In the genomic region with DNA sequence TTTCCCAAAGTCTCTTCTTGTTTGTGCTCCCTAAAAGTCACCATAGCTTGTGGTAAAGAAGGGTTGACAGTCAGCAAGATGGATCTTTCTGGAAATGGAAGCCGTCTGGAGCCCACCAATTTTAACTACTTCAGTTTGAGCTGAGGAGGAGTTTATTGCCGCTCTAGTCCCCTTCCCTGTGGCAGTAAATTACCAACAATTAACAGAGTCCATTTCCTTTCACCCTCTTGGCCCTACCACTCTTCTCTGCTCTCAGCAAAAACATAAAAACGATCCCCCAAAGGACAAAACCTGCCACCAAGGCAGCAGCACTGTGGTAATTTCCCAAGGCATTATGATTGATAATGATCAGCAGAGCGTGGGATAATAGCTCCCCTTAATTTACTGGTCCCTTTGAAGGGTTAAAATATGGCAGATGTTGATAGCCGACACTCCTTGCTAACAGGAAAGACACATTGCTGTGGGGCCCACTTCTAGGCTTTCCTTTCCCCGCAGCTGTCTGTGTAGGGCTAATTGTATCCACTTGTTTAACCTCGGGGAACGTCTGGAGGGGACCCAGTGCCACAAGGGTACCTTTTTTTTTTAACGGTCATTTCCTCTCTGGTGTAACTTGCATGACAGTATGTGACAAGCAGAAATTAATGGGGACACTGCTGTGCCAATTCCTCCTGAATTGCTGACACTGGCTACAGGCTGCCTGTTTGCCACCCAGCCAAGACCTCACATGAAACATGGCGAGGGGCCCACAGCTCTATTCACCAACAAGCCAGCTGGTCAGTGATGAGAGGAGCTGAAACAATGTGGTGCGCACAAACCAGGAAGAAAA, we compare ENCODE assay signal across 8 cellular contexts.
A peak's percentile ranks its signal among the peaks of the same experiment; 100 is the strongest.
DNase-seq lines count a peak whose midpoint lies in the region; ATAC-seq and TF ChIP-seq lines count a peak whose summit lies in the region.

No MANE protein-coding gene starts in this region.

- intact Hi-C loops in A673 (cut with micrococcal nuclease; ENCODE audit: unreplicated experiment): no loop called here
- intact Hi-C loops in left ventricle myocardium superior (cut with micrococcal nuclease): no loop called here
- intact Hi-C loops in sciatic nerve (cut with DNase I): no loop called here

- no peak overlapping the region for H3K4me3 ChIP-seq in A673 (ENCODE audit: low read depth, low read length, poor library complexity, severe bottlenecking)

- POLR2A ChIA-PET in A673 (lab: Charles Lee; ENCODE audit: low non-redundant PET): interaction anchor here (0.8 kb wide), 1 partner anchor 31 kb away, joined by 6 read pairs; no protein-coding TSS in a partner anchor
- POLR2A ChIA-PET in RWPE1 (lab: Yijun Ruan, JAX; ENCODE audit: low non-redundant PET): interaction anchor here (0.6 kb wide), 1 partner anchor 791 kb away, joined by 4 read pairs; no protein-coding TSS in a partner anchor

- no peaks in the 10 kb centered on the region for H3K9me3 ChIP-seq in A673 (ENCODE audit: low read depth, low read length, poor library complexity, severe bottlenecking)

- H3K27me3 ChIP-seq in A673 (replicated peaks; ENCODE audit: insufficient read depth, low read depth, low read length, poor library complexity): no peaks in the 10 kb centered on the region

- H3K4me1 ChIP-seq in A673 (ENCODE audit: insufficient read depth, low read length, poor library complexity, severe bottlenecking): peaks cover 7% of the 10 kb centered on the region

- no TSS peak for BruUV-seq in A673 (replicated peaks; lab: Mats Ljungman, UMichigan)

- TF ChIP-seq CTCF in A673 (conservative IDR thresholded peaks at IDR 0.05; ENCODE audit: low read depth, low read length) (no peak), RWPE1 (conservative IDR thresholded peaks at IDR 0.05; ENCODE audit: low read depth) (no peak)

- no peak overlapping the region for H3K27ac ChIP-seq in A673 (ENCODE audit: low read depth, low read length, poor library complexity, severe bottlenecking)
- H3K27ac ChIP-seq in RWPE1: peak overlapping the region; percentile 29; the same call in 1 of the 2 replicates

- no peaks in the 10 kb centered on the region for H3K36me3 ChIP-seq in A673 (ENCODE audit: insufficient read depth, low read length, poor library complexity, severe bottlenecking)

- DNase-seq in A673 (ENCODE audit: low spot score) (peak; percentile 37), RWPE1 (ENCODE audit: low spot score) (no peak), left ventricle myocardium superior (peak; percentile 47), cortex of kidney (lab: John Stamatoyannopoulos, UW) (no peak), CD1c-positive myeloid dendritic cell (ENCODE audit: extremely low spot score) (no peak), sciatic nerve (ENCODE audit: low spot score) (no peak)

- ATAC-seq in GM21381 (IDR thresholded peaks at IDR 0.05; ENCODE audit: unreplicated experiment) (peak; percentile 50), left ventricle myocardium superior (peak; percentile 73), GM21737 (IDR thresholded peaks at IDR 0.05; ENCODE audit: unreplicated experiment) (no peak), sciatic nerve (no peak)

- CTCF ChIA-PET in A673 (lab: Charles Lee) (no interaction called here), RWPE1 (lab: Yijun Ruan, JAX) (no interaction called here)

Comparison
In these comparisons a context has a peak if more than half of its experiments do, and no peak if none do; other contexts are left out.
1. DNase-seq: peak in A673 (single experiment) and left ventricle myocardium superior (single experiment); none in RWPE1 (single experiment), cortex of kidney (single experiment), CD1c-positive myeloid dendritic cell (single experiment) and sciatic nerve (single experiment).
2. ATAC-seq: peak in GM21381 (single experiment) and left ventricle myocardium superior (single experiment); none in GM21737 (single experiment) and sciatic nerve (single experiment).